In the genomic region with DNA sequence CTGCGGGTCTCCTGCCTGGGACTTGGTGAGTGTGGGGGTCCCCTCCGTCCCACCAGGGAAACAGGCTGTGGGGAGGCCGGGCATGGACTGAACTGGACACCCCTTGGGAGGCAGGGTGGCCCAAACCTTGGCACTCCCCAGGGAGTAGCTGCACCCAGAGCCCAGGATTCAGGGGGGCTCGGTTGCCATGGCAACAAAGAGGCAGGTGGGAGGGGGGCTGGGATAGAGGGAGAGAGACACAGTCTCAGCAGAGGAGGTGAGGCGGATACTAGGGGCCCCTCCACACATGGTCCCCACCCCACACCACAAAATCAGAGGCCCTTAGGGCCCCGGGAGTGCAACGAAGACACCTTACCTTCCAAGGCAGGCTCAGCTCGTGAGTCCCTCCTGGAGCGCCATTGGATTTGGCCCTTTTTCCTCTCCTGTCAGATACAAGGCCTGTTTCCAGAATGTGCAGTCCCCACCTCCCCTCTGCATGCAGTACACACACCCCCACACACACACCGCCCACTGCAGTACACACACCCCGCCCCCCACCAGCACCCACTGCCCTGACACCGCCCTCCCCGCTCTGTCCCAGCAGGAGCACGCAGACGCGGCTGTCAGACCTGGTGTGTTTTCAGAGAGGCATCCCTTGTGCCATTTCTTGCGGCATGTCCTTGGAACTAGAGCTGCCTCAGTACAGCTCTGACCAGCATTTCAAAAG, we compare ENCODE assay signal across 25 cellular contexts.
"Had no signal": no experiment of that assay in that cellular context is flagged by ENCODE, and none has a peak within 500 bp of the region (broad histone marks: within the 10 kb centered on the region; RNA-seq: fewer than 3 reads in every experiment).

No MANE protein-coding gene starts in this region.

- H3K4me3 ChIP-seq: MG63, SJCRH30 had no signal

- H3K4me1 ChIP-seq: SJCRH30 had no signal

- ATAC-seq: Panc1, PC-3, Right ventricle myocardium inferior, SK-N-SH treated with all-trans-retinoic acid at 6 μM for 48 hours had no signal

- DNase-seq: Karpas-422, KG1, MG63, NCI-H1092, NCI-H1105 treated with DMSO at 0.1 percent for 48 hours, NCI-H1417 treated with DMSO at 0.1 percent for 48 hours, NCI-H146, NCI-H1694 treated with DMSO at 0.1 percent for 48 hours, NCI-H1930, NCI-H2081, NCI-H2107, NCI-H2171, NCI-H226, NCI-H446, NCI-H510A, NCI-H524 treated with DMSO at 0.1 percent for 48 hours, NCI-H69, NCI-H774, PC-3, SHP77 treated with DMSO at 0.1 percent for 48 hours, SJCRH30, T-helper 1 cell had no signal

- H3K27ac ChIP-seq: SJCRH30 had no signal

- H3K27me3 ChIP-seq: MG63 had no signal

- H3K9me3 ChIP-seq: MG63, SJCRH30 had no signal

- H3K36me3 ChIP-seq: MG63, SJCRH30 had no signal
